ENCODE assay signal across 12 cellular contexts in the genomic region with DNA sequence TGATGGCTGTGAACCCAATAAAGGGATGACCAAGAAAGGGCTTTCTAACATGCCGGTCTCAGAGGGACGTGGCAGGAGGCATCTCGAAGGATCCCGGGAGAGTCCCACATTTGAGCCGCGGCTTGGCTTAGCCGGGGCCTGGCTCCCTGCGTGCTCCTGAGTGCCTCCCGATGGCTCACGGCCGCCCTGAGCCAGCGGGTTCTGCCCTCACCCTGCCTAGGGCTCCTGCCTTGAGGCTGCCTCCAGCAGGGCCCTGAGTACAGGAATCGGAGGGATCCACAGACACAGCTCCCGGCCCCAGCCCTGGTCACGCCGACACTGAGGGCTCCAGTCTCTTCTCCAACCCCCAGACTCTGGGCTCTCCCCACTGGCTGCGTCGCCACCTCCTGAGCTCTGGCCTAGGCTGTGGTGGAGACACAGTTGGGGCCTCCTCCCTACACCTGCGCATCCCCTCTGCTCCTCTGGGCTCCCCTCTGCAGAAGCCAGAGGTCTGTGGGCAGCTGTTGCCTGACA.
"Had no signal": no experiment of that assay in that cellular context is flagged by ENCODE, and none has a peak within 500 bp of the region (broad histone marks: within the 10 kb centered on the region; RNA-seq: fewer than 3 reads in every experiment).

No MANE protein-coding gene starts in this region.

- H3K27me3 ChIP-seq: uterus had no signal

- H3K27ac ChIP-seq: coronary artery, uterus had no signal

- H3K36me3 ChIP-seq: uterus had no signal

- H3K4me3 ChIP-seq: coronary artery, lung, uterus had no signal

- H3K9me3 ChIP-seq: uterus had no signal

- DNase-seq: activated CD4-positive, alpha-beta T cell treated with anti-CD3 and anti-CD28 coated beads for 1 hour; activated CD8-positive, alpha-beta memory T cell treated with anti-CD3 and anti-CD28 coated beads, Interleukin-2, amount 50 U/mL, for 48 hours; activated naive CD4-positive, alpha-beta T cell treated with anti-CD3 and anti-CD28 coated beads for 36 hours; activated naive CD8-positive, alpha-beta T cell treated with anti-CD3 and anti-CD28 coated beads, Interleukin-2, amount 10 ng/mL, durations not matched to agents 7 days and 5 days; activated T-cell treated with anti-CD3 and anti-CD28 coated beads, Interleukin-2, amount 50 U/mL, for 4 hours; amniotic stem cell; cerebellar nuclear complex; naive B cell; stimulated activated CD4-positive, alpha-beta T cell treated with anti-CD3 and anti-CD28 coated beads, Interleukin-4, amount 100 ng/mL, for 4 hours; uterus had no signal
